ENCODE assay signal across 10 cellular contexts in genomic region chrX:78327370-78328048, GRCh38. TPM values are rescaled to one million over a fixed set of nuclear protein-coding genes. Genes with fewer than 3 reads are reported as not detected.
DNase-seq lines count a peak whose midpoint lies in the region; ATAC-seq and TF ChIP-seq lines count a peak whose summit lies in the region.
"Had no signal": no experiment of that assay in that cellular context is flagged by ENCODE, and none has a peak within 500 bp of the region (broad histone marks: within the 10 kb centered on the region; RNA-seq: fewer than 3 reads in every experiment).

CYSLTR1 (minus strand) TSS chrX:78327611; CDS start chrX:78273746, 53,865 bp downstream.

- H3K4me1 ChIP-seq in smooth muscle cell (ENCODE audit: low read depth) = no peaks in the 10 kb centered on the region

- no peaks in the 10 kb centered on the region for H3K27me3 ChIP-seq in smooth muscle cell (ENCODE audit: low read depth)

- in situ Hi-C loops in ACHN (cut with HindIII; ENCODE audit: low pct_ligation_motif_present, low pct_unique_long_range_greater_than_20kb, low sequenced_read_pairs) = no loop called here

- peak; percentile 61 for ATAC-seq in HG03103 (IDR thresholded peaks at IDR 0.05; ENCODE audit: low read depth, unreplicated experiment)
- peak; percentile 64 for ATAC-seq in activated B cell treated with CpG ODN at 0.5 μM for 24 hours (ENCODE audit: low read depth)

- POLR2A ChIA-PET in activated B cell treated with CpG ODN at 0.5 μM for 24 hours (lab: Charles Lee) = interaction anchor here (0.7 kb wide), 1 partner anchor 941 kb away, joined by 3 read pairs; no protein-coding TSS in a partner anchor

- 40% methylated on average over 7 of the region's 7 CpGs for WGBS in smooth muscle cell (ENCODE audit: low lambda C conversion rate)

- H3K36me3 ChIP-seq in smooth muscle cell (ENCODE audit: low read depth) = no peaks in the 10 kb centered on the region

- no peaks in the 10 kb centered on the region for H4K20me1 ChIP-seq in smooth muscle cell (ENCODE audit: low read depth)

- TF ChIP-seq CTCF in activated B cell treated with CpG ODN at 0.5 μM for 24 hours (IDR thresholded peaks at IDR 0.05) = no peak
- TF ChIP-seq CTCF in smooth muscle cell (IDR thresholded peaks at IDR 0.05; ENCODE audit: borderline replicate concordance, insufficient read depth, poor library complexity, severe bottlenecking) = no peak

- H3K4me2 ChIP-seq in smooth muscle cell = peak within 1 kb of the TSS; percentile 68

- H2AFZ ChIP-seq in smooth muscle cell (ENCODE audit: low read depth) = peak within 1 kb of the TSS; percentile 12

- H3K4me3 ChIP-seq in smooth muscle cell = peak within 1 kb of the TSS; percentile 13
- H3K4me3 ChIP-seq: SK-N-MC had no signal

- peak within 1 kb of the TSS; percentile 71 for H3K4me3 Mint-ChIP-seq in activated T-cell treated with anti-CD3 and anti-CD28 coated beads, Interleukin-2, amount 50 U/mL, for 24 hours
- peak within 1 kb of the TSS; percentile 89 for H3K4me3 Mint-ChIP-seq in activated B cell treated with CpG ODN at 0.5 μM for 24 hours

- no peaks in the 10 kb centered on the region for H3K79me2 ChIP-seq in smooth muscle cell (ENCODE audit: low read depth)

- no peaks in the 10 kb centered on the region for H3K9me3 Mint-ChIP-seq in activated T-cell treated with anti-CD3 and anti-CD28 coated beads, Interleukin-2, amount 50 U/mL, for 24 hours
- no peaks in the 10 kb centered on the region for H3K9me3 Mint-ChIP-seq in activated B cell treated with CpG ODN at 0.5 μM for 24 hours

- no peak within 1 kb of the TSS for H3K9ac ChIP-seq in smooth muscle cell (ENCODE audit: low read depth)

- DNase-seq in activated T-cell treated with anti-CD3 and anti-CD28 coated beads, Interleukin-2, amount 50 U/mL, for 24 hours = no peak
- DNase-seq in activated T-cell treated with anti-CD3 and anti-CD28 coated beads for 4 hours (no peak), activated B cell treated with CpG ODN at 0.5 μM for 24 hours (no peak), smooth muscle cell (lab: John Stamatoyannopoulos, UW; ENCODE audit: unreplicated experiment) (no peak), germinal center (ENCODE audit: low spot score) (no peak), NCI-H748 (lab: John Stamatoyannopoulos, UW; ENCODE audit: unreplicated experiment) (no peak), ACHN (no peak)

- no peak within 1 kb of the TSS for H3K27ac ChIP-seq in smooth muscle cell (ENCODE audit: low read depth)
- H3K27ac ChIP-seq: SK-N-MC had no signal

- H3K27me3 Mint-ChIP-seq in activated T-cell treated with anti-CD3 and anti-CD28 coated beads, Interleukin-2, amount 50 U/mL, for 24 hours = peaks cover 26% of the 10 kb centered on the region
- H3K27me3 Mint-ChIP-seq in activated B cell treated with CpG ODN at 0.5 μM for 24 hours = no peaks in the 10 kb centered on the region

- H3F3A ChIP-seq in smooth muscle cell (ENCODE audit: low read depth) = no peaks in the 10 kb centered on the region

- H3K9me3 ChIP-seq in smooth muscle cell (replicated peaks; ENCODE audit: low read depth) = no peaks in the 10 kb centered on the region

- CTCF ChIA-PET in activated B cell treated with CpG ODN at 0.5 μM for 24 hours (lab: Charles Lee) = no interaction called here

- H3K4me1 Mint-ChIP-seq in activated T-cell treated with anti-CD3 and anti-CD28 coated beads, Interleukin-2, amount 50 U/mL, for 24 hours (ENCODE audit: low read depth) = peaks cover 70% of the 10 kb centered on the region
- peaks cover 74% of the 10 kb centered on the region for H3K4me1 Mint-ChIP-seq in activated B cell treated with CpG ODN at 0.5 μM for 24 hours

- intact Hi-C loops in activated B cell treated with CpG ODN at 0.5 μM for 24 hours (cut with micrococcal nuclease) = loop anchor here (1.0 to 10.0 kb wide), 9 partner anchors 55 to 935 kb away; partner anchors contain the start of genes ATP7A, COX7B, MAGT1 and P2RY10

- peak within 1 kb of the TSS; percentile 65 for H3K27ac Mint-ChIP-seq in activated T-cell treated with anti-CD3 and anti-CD28 coated beads, Interleukin-2, amount 50 U/mL, for 24 hours
- H3K27ac Mint-ChIP-seq in activated B cell treated with CpG ODN at 0.5 μM for 24 hours = peak within 1 kb of the TSS; percentile 94

- no peaks in the 10 kb centered on the region for H3K36me3 Mint-ChIP-seq in activated T-cell treated with anti-CD3 and anti-CD28 coated beads, Interleukin-2, amount 50 U/mL, for 24 hours (ENCODE audit: low read depth)
- no peaks in the 10 kb centered on the region for H3K36me3 Mint-ChIP-seq in activated B cell treated with CpG ODN at 0.5 μM for 24 hours (ENCODE audit: low read depth)

RNA-seq across cellular contexts. Expression of gene CYSLTR1, which starts in this region (rescaled TPM):
- total RNA-seq in activated B cell treated with CpG ODN at 0.5 μM for 24 hours (20.5 and 20.7 TPM in 2 replicates), smooth muscle cell (4.4 and 6.0 TPM in 2 replicates)
- 2.1 and 3.4 TPM in 2 replicates for polyA plus RNA-seq in smooth muscle cell
- polyA plus RNA-seq: AG04450 had no signal
